Comparison of ENCODE assay signal across 1 cellular context in genomic region chr16:85361441-85362118, GRCh38.
A peak's percentile ranks its signal among the peaks of the same experiment; 100 is the strongest.
TF ChIP-seq lines count a peak whose summit lies in the region.

No MANE protein-coding gene starts in this region.

TF ChIP-seq in HepG2, 621 proteins besides CTCF, POLR2A, EP300 and RAD21 (continued from another document):
- TF ChIP-seq ZBTB7B (CRISPR knock-in tag; IDR thresholded peaks at IDR 0.05) (no peak), ATF7-NPFF (CRISPR knock-in tag; IDR thresholded peaks at IDR 0.05; ENCODE audit: low read depth) (no peak), PRDM15 (CRISPR knock-in tag; IDR thresholded peaks at IDR 0.05) (no peak), ZNF687 (CRISPR knock-in tag; IDR thresholded peaks at IDR 0.05) (peak; percentile 74), CC2D1A (CRISPR knock-in tag; IDR thresholded peaks at IDR 0.05) (no peak), ZNF598 (CRISPR knock-in tag; IDR thresholded peaks at IDR 0.05; ENCODE audit: borderline replicate concordance) (peak; percentile 49; the same call in 1 of the 2 replicates), SKI (IDR thresholded peaks at IDR 0.05; ENCODE audit: partially characterized antibody) (no peak), PCBP1 (IDR thresholded peaks at IDR 0.05; ENCODE audit: borderline replicate concordance, low read depth, low read length) (0 out of 2 replicates have a peak, but pooled peaks have one; percentile 36), PCBP2 (optimal IDR thresholded peaks at IDR 0.05; ENCODE audit: low read depth, low read length, poor library complexity, severe bottlenecking) (no peak), ZNF263 (CRISPR knock-in tag; IDR thresholded peaks at IDR 0.05) (peak; percentile 89), ZBTB1 (CRISPR knock-in tag; IDR thresholded peaks at IDR 0.05; ENCODE audit: borderline replicate concordance) (no peak), TBP (CRISPR knock-in tag; IDR thresholded peaks at IDR 0.05) (no peak), SNAPC2 (CRISPR knock-in tag; IDR thresholded peaks at IDR 0.05) (no peak), ZNF354B (CRISPR knock-in tag; IDR thresholded peaks at IDR 0.05) (0 out of 2 replicates have a peak, but pooled peaks have one; percentile 41), ASH2L (IDR thresholded peaks at IDR 0.05; ENCODE audit: insufficient read length, low read depth, low read length) (no peak), SP1 (IDR thresholded peaks at IDR 0.05) (no peak), SP1 (CRISPR knock-in tag; IDR thresholded peaks at IDR 0.05) (no peak), ZNF577 (CRISPR knock-in tag; IDR thresholded peaks at IDR 0.05; ENCODE audit: borderline replicate concordance, low read depth) (no peak), MTA1 (CRISPR knock-in tag; IDR thresholded peaks at IDR 0.05; ENCODE audit: borderline replicate concordance) (0 out of 2 replicates have a peak, but pooled peaks have one; percentile 31), HIVEP1 (CRISPR knock-in tag; IDR thresholded peaks at IDR 0.05) (no peak), TCF7L2 (IDR thresholded peaks at IDR 0.05; ENCODE audit: low read depth, low read length) (no peak), ZKSCAN5 (CRISPR knock-in tag; IDR thresholded peaks at IDR 0.05) (0 out of 2 replicates have a peak, but pooled peaks have one; percentile 30), ARHGAP35 (CRISPR knock-in tag; IDR thresholded peaks at IDR 0.05; ENCODE audit: borderline replicate concordance) (no peak), ZNF143 (CRISPR knock-in tag; IDR thresholded peaks at IDR 0.05) (no peak), KDM2A (CRISPR knock-in tag; IDR thresholded peaks at IDR 0.05; ENCODE audit: borderline replicate concordance, low read depth) (0 out of 2 replicates have a peak, but pooled peaks have one; percentile 20), ZNF615 (CRISPR knock-in tag; IDR thresholded peaks at IDR 0.05; ENCODE audit: borderline replicate concordance) (no peak), NFYB (CRISPR knock-in tag; IDR thresholded peaks at IDR 0.05) (no peak), NONO (IDR thresholded peaks at IDR 0.05) (no peak), NONO (CRISPR knock-in tag; conservative IDR thresholded peaks at IDR 0.05) (no peak), MXI1 (IDR thresholded peaks at IDR 0.05; ENCODE audit: borderline replicate concordance, low read depth, low read length) (no peak), TIGD3 (CRISPR knock-in tag; IDR thresholded peaks at IDR 0.05; ENCODE audit: borderline replicate concordance) (no peak), POGZ (CRISPR knock-in tag; IDR thresholded peaks at IDR 0.05) (no peak), EED (CRISPR knock-in tag; IDR thresholded peaks at IDR 0.05) (no peak), ZNF570 (CRISPR knock-in tag; IDR thresholded peaks at IDR 0.05; ENCODE audit: borderline replicate concordance) (no peak), ZNF318 (CRISPR knock-in tag; IDR thresholded peaks at IDR 0.05) (no peak), KDM5A (IDR thresholded peaks at IDR 0.05; ENCODE audit: borderline replicate concordance, low read length) (no peak), HOXA5 (CRISPR knock-in tag; IDR thresholded peaks at IDR 0.05) (no peak), CBX5 (CRISPR knock-in tag; IDR thresholded peaks at IDR 0.05; ENCODE audit: borderline replicate concordance) (no peak), SP4 (CRISPR knock-in tag; IDR thresholded peaks at IDR 0.05) (no peak), MTA3 (CRISPR knock-in tag; IDR thresholded peaks at IDR 0.05) (no peak), ZNF296 (CRISPR knock-in tag; conservative IDR thresholded peaks at IDR 0.05) (0 out of 2 replicates have a peak, but pooled peaks have one; percentile 15), YEATS4 (CRISPR knock-in tag; IDR thresholded peaks at IDR 0.05; ENCODE audit: borderline replicate concordance) (peak; percentile 34; the same call in 1 of the 2 replicates), ELF4 (CRISPR knock-in tag; IDR thresholded peaks at IDR 0.05; ENCODE audit: borderline replicate concordance) (no peak), PHF21A (CRISPR knock-in tag; IDR thresholded peaks at IDR 0.05) (no peak), ZNF292 (CRISPR knock-in tag; IDR thresholded peaks at IDR 0.05; ENCODE audit: borderline replicate concordance, low read depth) (0 out of 2 replicates have a peak, but pooled peaks have one; percentile 42), ZNF607 (CRISPR knock-in tag; IDR thresholded peaks at IDR 0.05; ENCODE audit: borderline replicate concordance) (no peak)
TF ChIP-seq in HepG2: peak in this region for 19.
